8 cellular contexts compared by ENCODE assay signal in the genomic region with DNA sequence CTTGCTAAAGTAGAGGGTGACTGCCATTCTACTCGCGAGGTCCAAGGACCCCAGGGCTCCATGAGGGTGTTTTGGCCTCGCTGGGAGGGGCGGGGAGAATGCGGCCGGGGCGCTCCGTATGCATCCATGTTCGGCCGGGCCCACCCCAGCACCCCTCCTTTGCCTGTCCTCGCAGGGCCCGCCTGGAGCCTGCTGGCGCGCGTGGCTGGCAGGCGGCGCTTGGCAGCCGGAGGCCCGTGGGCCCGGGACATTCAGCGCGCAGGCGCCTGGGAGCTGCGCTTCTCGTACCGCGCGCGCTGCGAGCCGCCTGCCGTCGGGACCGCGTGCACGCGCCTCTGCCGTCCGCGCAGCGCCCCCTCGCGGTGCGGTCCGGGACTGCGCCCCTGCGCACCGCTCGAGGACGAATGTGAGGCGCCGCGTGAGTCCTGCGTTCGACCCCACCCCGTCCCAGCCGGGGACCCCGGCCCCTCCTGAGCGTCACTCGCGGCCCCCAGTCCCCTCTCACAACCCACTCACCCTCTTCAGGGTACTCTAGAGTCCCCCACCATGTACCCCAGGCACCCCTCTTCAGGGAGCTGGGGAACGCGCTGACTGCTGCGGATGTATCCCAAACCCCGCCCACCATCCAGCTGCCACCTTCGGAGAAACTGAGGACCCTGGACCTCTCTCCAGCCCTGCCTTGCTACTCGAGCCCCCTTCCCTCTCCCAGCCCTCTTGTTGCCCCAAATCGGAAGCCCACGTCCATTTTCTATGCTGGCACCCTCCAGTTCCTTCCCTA. TPM values are rescaled to one million over a fixed set of nuclear protein-coding genes. Genes with fewer than 3 reads are reported as not detected.
DNase-seq lines count a peak whose midpoint lies in the region; ATAC-seq lines count a peak whose summit lies in the region.

No MANE protein-coding gene starts in this region.

- DNase-seq in EH (ENCODE audit: low read depth): peak; percentile 76
- peak; percentile 46 for DNase-seq in MV-4-11 (lab: John Stamatoyannopoulos, UW)
- peak; percentile 84 for DNase-seq in activated CD4-positive, alpha-beta memory T cell treated with anti-CD3 and anti-CD28 coated beads for 36 hours
- peak; percentile 82 for DNase-seq in ecto neural progenitor cell (ENCODE audit: low spot score)
- peak; percentile 68 for DNase-seq in naive B cell
- DNase-seq in stimulated activated naive CD4-positive, alpha-beta T cell treated with Interleukin-2 at 50 U/mL for 16 hours (lab: John Stamatoyannopoulos, UW): peak; percentile 62
- no peak for DNase-seq in NCI-H2171 treated with DMSO at 0.1 percent for 48 hours (lab: John Stamatoyannopoulos, UW)

- POLR2A ChIA-PET in activated CD4-positive, alpha-beta memory T cell treated with anti-CD3 and anti-CD28 coated beads for 36 hours (lab: Charles Lee): interaction anchor here (0.6 to 1.5 kb wide), 3 partner anchors 28 to 67 kb away, joined by 3 to 10 read pairs (median 5); partner anchors contain the start of genes RPS16 and SUPT5H

- H3K27ac Mint-ChIP-seq in activated CD4-positive, alpha-beta memory T cell treated with anti-CD3 and anti-CD28 coated beads for 36 hours: no peak overlapping the region
- peak overlapping the region in 4 of 6 donors; percentile 54 to 85 (median 68) for H3K27ac Mint-ChIP-seq in naive B cell

- CTCF ChIA-PET in activated CD4-positive, alpha-beta memory T cell treated with anti-CD3 and anti-CD28 coated beads for 36 hours (lab: Charles Lee): interaction anchor here (0.6 to 1.7 kb wide), 20 partner anchors 8 to 1104 kb away, joined by 3 to 35 read pairs (median 4); partner anchors contain the start of genes EID2, SAMD4B, SELENOV and TIMM50

- intact Hi-C loops in activated CD4-positive, alpha-beta memory T cell treated with anti-CD3 and anti-CD28 coated beads for 36 hours (cut with micrococcal nuclease): loop anchor here (2.0 kb wide), 1 partner anchor 62 kb away; no protein-coding TSS in a partner anchor

- ATAC-seq in naive B cell (ENCODE audit: low read depth in 2 of 2) (peak; percentile 50 to 57), GM18873 (IDR thresholded peaks at IDR 0.05; ENCODE audit: low FRiP score, unreplicated experiment) (no peak)

- peaks cover 1% of the 10 kb centered on the region for H3K36me3 Mint-ChIP-seq in activated CD4-positive, alpha-beta memory T cell treated with anti-CD3 and anti-CD28 coated beads for 36 hours
- H3K36me3 Mint-ChIP-seq in naive B cell: peaks cover 0 to 13% of the 10 kb centered on the region in 2 donors

- peaks cover 56% of the 10 kb centered on the region for H3K27me3 Mint-ChIP-seq in activated CD4-positive, alpha-beta memory T cell treated with anti-CD3 and anti-CD28 coated beads for 36 hours
- H3K27me3 Mint-ChIP-seq in naive B cell: peaks cover 31 to 77% (median 56%) of the 10 kb centered on the region in 3 donors

- peaks cover 33% of the 10 kb centered on the region for H3K4me1 Mint-ChIP-seq in activated CD4-positive, alpha-beta memory T cell treated with anti-CD3 and anti-CD28 coated beads for 36 hours (ENCODE audit: low read depth)
- peaks cover 45 to 55% (median 47%) of the 10 kb centered on the region in 3 donors for H3K4me1 Mint-ChIP-seq in naive B cell

- no peak overlapping the region for H3K4me3 Mint-ChIP-seq in activated CD4-positive, alpha-beta memory T cell treated with anti-CD3 and anti-CD28 coated beads for 36 hours
- H3K4me3 Mint-ChIP-seq in naive B cell: peak overlapping the region in 3 of 8 donors; percentile 16 to 83 (median 49)

- H3K9me3 Mint-ChIP-seq in activated CD4-positive, alpha-beta memory T cell treated with anti-CD3 and anti-CD28 coated beads for 36 hours: no peaks in the 10 kb centered on the region
- H3K9me3 Mint-ChIP-seq in naive B cell: no peaks in the 10 kb centered on the region

RNA-seq across cellular contexts. Expression of gene DLL3, which starts 4.1 kb away (rescaled TPM):
- under 1 TPM; 0.67 to 0.80 TPM for total RNA-seq in activated CD4-positive, alpha-beta memory T cell treated with anti-CD3 and anti-CD28 coated beads for 36 hours
- under 1 TPM in 4 of 6 donors, not detected in 2; 0.20 to 0.89 (median 0.55) TPM for polyA plus RNA-seq in naive B cell (ENCODE audit: low read depth in 6 of 6)

RNA-seq across cellular contexts. Expression of gene SELENOV, which starts 12.1 kb away (rescaled TPM):
- total RNA-seq in activated CD4-positive, alpha-beta memory T cell treated with anti-CD3 and anti-CD28 coated beads for 36 hours: not detected
- polyA plus RNA-seq in naive B cell (ENCODE audit: low read depth in 6 of 6): not detected

RNA-seq across cellular contexts. Expression of gene TIMM50, which starts 22.2 kb away (rescaled TPM):
- total RNA-seq in activated CD4-positive, alpha-beta memory T cell treated with anti-CD3 and anti-CD28 coated beads for 36 hours: 10 to 100 TPM; 83.1 to 86.7 TPM
- 10 to 100 TPM; 35.4 to 41.9 (median 37.0) TPM for polyA plus RNA-seq in naive B cell (ENCODE audit: low read depth in 6 of 6)

RNA-seq across cellular contexts. Expression of gene EID2B, which starts 29.8 kb away (rescaled TPM):
- 1 to 10 TPM; 3.3 to 3.8 TPM for total RNA-seq in activated CD4-positive, alpha-beta memory T cell treated with anti-CD3 and anti-CD28 coated beads for 36 hours
- 1 to 10 TPM; 3.6 to 9.9 (median 7.2) TPM for polyA plus RNA-seq in naive B cell (ENCODE audit: low read depth in 6 of 6)

RNA-seq across cellular contexts. Expression of gene EID2, which starts 37.1 kb away (rescaled TPM):
- total RNA-seq in activated CD4-positive, alpha-beta memory T cell treated with anti-CD3 and anti-CD28 coated beads for 36 hours: 10 to 100 TPM; 13.0 to 13.1 TPM
- polyA plus RNA-seq in naive B cell (ENCODE audit: low read depth in 6 of 6): 10 to 100 TPM in 4 of 6 donors, 1 to 10 TPM in 1, not detected in 1; 9.4 to 22.9 (median 17.3) TPM
